12 cellular contexts compared by ENCODE assay signal in genomic region chr10:63208981-63209380, GRCh38.
A peak's percentile ranks its signal among the peaks of the same experiment; 100 is the strongest.
DNase-seq lines count a peak whose midpoint lies in the region; ATAC-seq and TF ChIP-seq lines count a peak whose summit lies in the region.
"Had no signal": no experiment of that assay in that cellular context is flagged by ENCODE, and none has a peak within 500 bp of the region (broad histone marks: within the 10 kb centered on the region; RNA-seq: fewer than 3 reads in every experiment).

No MANE protein-coding gene starts in this region.

- no peaks in the 10 kb centered on the region for H3K9me3 Mint-ChIP-seq in endodermal cell
- peaks cover 0 to 4% (median 0%) of the 10 kb centered on the region in 11 donors for H3K9me3 Mint-ChIP-seq in naive thymus-derived CD4-positive, alpha-beta T cell
- H3K9me3 Mint-ChIP-seq: effector memory CD8-positive, alpha-beta T cell had no signal

- TF ChIP-seq CTCF in endodermal cell (conservative IDR thresholded peaks at IDR 0.05) (no peak), dorsolateral prefrontal cortex (IDR thresholded peaks at IDR 0.05 in 54 of 56, conservative IDR thresholded peaks at IDR 0.05 in 2 of 56; ENCODE audit: low read depth in 1 of 56, partially characterized antibody in 56 of 56) (no peak)

- H3K27me3 ChIP-seq in endodermal cell (ENCODE audit: control insufficient read depth, insufficient read depth, low read length, poor library complexity, severe bottlenecking) (no peaks in the 10 kb centered on the region), dorsolateral prefrontal cortex (no peaks in the 10 kb centered on the region)
- no peaks in the 10 kb centered on the region for H3K27me3 ChIP-seq in naive thymus-derived CD4-positive, alpha-beta T cell (ENCODE audit: control insufficient read depth in 2 of 2, insufficient read depth in 2 of 2, low read length in 2 of 2)

- DNase-seq in ELR (ENCODE audit: low read depth), result peak; percentile 61
- DNase-seq in M059J (ENCODE audit: low read depth), result peak; percentile 64
- peak; percentile 55 for DNase-seq in endodermal cell
- DNase-seq in naive thymus-derived CD4-positive, alpha-beta T cell, result no peak
- DNase-seq in GDM1 (lab: John Stamatoyannopoulos, UW), result no peak
- no peak for DNase-seq in dorsolateral prefrontal cortex
- no peak for DNase-seq in HUDEP-2 (lab: John Stamatoyannopoulos, UW; ENCODE audit: unreplicated experiment in 76 of 76)
- DNase-seq: activated CD4-positive, CD25-positive, alpha-beta regulatory T cell; effector memory CD8-positive, alpha-beta T cell; Right ventricle myocardium superior had no signal

- H3K9me3 ChIP-seq in endodermal cell (ENCODE audit: control insufficient read depth, low read length), result peaks cover 6% of the 10 kb centered on the region
- H3K9me3 ChIP-seq in naive thymus-derived CD4-positive, alpha-beta T cell (ENCODE audit: control insufficient read depth in 2 of 3, low read length in 3 of 3), result peaks cover 0 to 3% (median 0%) of the 10 kb centered on the region in 3 experiments

- peaks cover 59% of the 10 kb centered on the region for H3K36me3 Mint-ChIP-seq in endodermal cell (ENCODE audit: low read depth)
- H3K36me3 Mint-ChIP-seq in naive thymus-derived CD4-positive, alpha-beta T cell, result peaks cover 19 to 57% (median 48%) of the 10 kb centered on the region in 5 donors

- H3K4me3 Mint-ChIP-seq in endodermal cell, result no peak overlapping the region
- H3K4me3 Mint-ChIP-seq in naive thymus-derived CD4-positive, alpha-beta T cell, result peak overlapping the region in 1 of 10 donors; percentile 34
- H3K4me3 Mint-ChIP-seq: effector memory CD8-positive, alpha-beta T cell had no signal

- no peaks in the 10 kb centered on the region for H3K4me1 ChIP-seq in endodermal cell (ENCODE audit: control insufficient read depth, insufficient read depth, low read length)
- peaks cover 14 to 33% of the 10 kb centered on the region in 2 donors for H3K4me1 ChIP-seq in naive thymus-derived CD4-positive, alpha-beta T cell (ENCODE audit: control insufficient read depth in 2 of 2, insufficient read depth in 2 of 2, low read length in 2 of 2)

- no peak for ATAC-seq in naive thymus-derived CD4-positive, alpha-beta T cell
- no peak for ATAC-seq in GM21381 (IDR thresholded peaks at IDR 0.05; ENCODE audit: unreplicated experiment)
- ATAC-seq: effector memory CD8-positive, alpha-beta T cell; GM12878 had no signal

- H3K9ac ChIP-seq in endodermal cell (ENCODE audit: extremely low read depth, low read length, poor library complexity, severe bottlenecking), result no peak overlapping the region

- H3K4me3 ChIP-seq in endodermal cell (ENCODE audit: low read length), result no peak overlapping the region
- no peak overlapping the region for H3K4me3 ChIP-seq in naive thymus-derived CD4-positive, alpha-beta T cell (ENCODE audit: low read length)
- no peak overlapping the region for H3K4me3 ChIP-seq in dorsolateral prefrontal cortex
- H3K4me3 ChIP-seq: GM12878 had no signal

- 95% methylated on average over 1 of the region's 2 CpGs; no CpG with 5 or more reads in 1 of the 2 experiments for WGBS in endodermal cell (ENCODE audit: insufficient coverage in 1 of 2, insufficient read length in 1 of 2), 2 experiments

- H3K36me3 ChIP-seq in endodermal cell (ENCODE audit: control insufficient read depth, insufficient read depth, low read length), result peaks cover 92% of the 10 kb centered on the region
- H3K36me3 ChIP-seq in naive thymus-derived CD4-positive, alpha-beta T cell (ENCODE audit: control insufficient read depth in 2 of 3, insufficient read depth in 3 of 3, low read length in 3 of 3), result peaks cover 6 to 47% (median 6%) of the 10 kb centered on the region in 3 experiments

- H3K4me1 Mint-ChIP-seq in endodermal cell, result peaks cover 25% of the 10 kb centered on the region
- peaks cover 32 to 76% (median 71%) of the 10 kb centered on the region in 7 donors for H3K4me1 Mint-ChIP-seq in naive thymus-derived CD4-positive, alpha-beta T cell

- CTCF ChIA-PET in naive thymus-derived CD4-positive, alpha-beta T cell (lab: Charles Lee), result no interaction called here

- no peak overlapping the region for H3K27ac ChIP-seq in endodermal cell (ENCODE audit: low read depth, low read length)
- no peak overlapping the region for H3K27ac ChIP-seq in naive thymus-derived CD4-positive, alpha-beta T cell (ENCODE audit: low read depth, low read length)
- H3K27ac ChIP-seq in dorsolateral prefrontal cortex, result no peak overlapping the region

- intact Hi-C loops in naive thymus-derived CD4-positive, alpha-beta T cell (cut with micrococcal nuclease), result loop anchor here in 1 of 2 donors (2.0 to 5.0 kb wide), 2 partner anchors 14 to 37 kb away; no protein-coding TSS in a partner anchor
- intact Hi-C loops in dorsolateral prefrontal cortex (cut with DNase I), result loop anchor here (5.0 to 10.0 kb wide), 5 partner anchors 42 to 418 kb away; partner anchors contain the start of genes JMJD1C (in 1 of the 2) and REEP3 (in 1 of the 2)

- H3K27me3 Mint-ChIP-seq in endodermal cell (ENCODE audit: insufficient read depth), result no peaks in the 10 kb centered on the region
- no peaks in the 10 kb centered on the region for H3K27me3 Mint-ChIP-seq in naive thymus-derived CD4-positive, alpha-beta T cell
- H3K27me3 Mint-ChIP-seq: effector memory CD8-positive, alpha-beta T cell had no signal

- POLR2A ChIA-PET in naive thymus-derived CD4-positive, alpha-beta T cell (lab: Charles Lee), result no interaction called here

- H3K27ac Mint-ChIP-seq in endodermal cell, result no peak overlapping the region
- H3K27ac Mint-ChIP-seq in naive thymus-derived CD4-positive, alpha-beta T cell, result peak overlapping the region in 7 of 9 donors; percentile 3 to 73 (median 48)

Comparison
In these comparisons a context has a peak if more than half of its experiments do, and no peak if none do; other contexts are left out.
1. DNase-seq: peak in ELR (single experiment), M059J (single experiment) and endodermal cell (single experiment); none in naive thymus-derived CD4-positive, alpha-beta T cell (0 of 9), GDM1 (single experiment), dorsolateral prefrontal cortex (0 of 10) and HUDEP-2 (0 of 76).